14 cellular contexts compared by ENCODE assay signal in the genomic region with DNA sequence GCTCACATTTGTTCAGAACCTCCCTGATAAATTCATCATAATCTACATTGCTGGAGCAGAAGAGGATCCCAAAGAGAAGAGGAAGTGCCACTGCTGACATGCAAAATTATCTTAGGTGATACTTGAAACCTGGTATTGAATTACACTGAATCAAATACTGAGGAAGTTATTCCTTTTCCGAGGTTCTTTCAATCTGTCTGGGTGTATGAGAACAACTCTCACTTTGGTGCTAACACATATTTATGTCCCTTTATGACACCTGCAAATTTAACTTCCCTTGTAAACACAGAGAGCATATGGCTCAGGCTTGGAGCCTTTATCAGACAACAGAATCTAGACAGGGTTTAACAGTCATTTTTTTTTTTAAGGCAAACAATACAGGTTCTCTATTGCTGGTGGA.
DNase-seq lines count a peak whose midpoint lies in the region; ATAC-seq and TF ChIP-seq lines count a peak whose summit lies in the region.
"Had no signal": no experiment of that assay in that cellular context is flagged by ENCODE, and none has a peak within 500 bp of the region (broad histone marks: within the 10 kb centered on the region; RNA-seq: fewer than 3 reads in every experiment).

No MANE protein-coding gene starts in this region.

- H3K27ac Mint-ChIP-seq in WTC11 (peak overlapping the region; percentile 83), progenitor cell of endocrine pancreas (peak overlapping the region; percentile 81)
- H3K27ac Mint-ChIP-seq: activated T-helper 1 cell treated with anti-CD3 and anti-CD28 coated beads, Interleukin-12 subunit alpha, Interleukin-12 subunit beta, Interleukin-2, Interleukin-4 antibody, amounts not matched to agents 30 ng/mL and 10 ng/mL and 1 ng/mL, durations not matched to agents 14 hours and 24 hours and 36 hours; T-cell had no signal

- peaks cover 16% of the 10 kb centered on the region for H3K9me3 Mint-ChIP-seq in WTC11
- H3K9me3 Mint-ChIP-seq in progenitor cell of endocrine pancreas (ENCODE audit: low read depth), result peaks cover 6% of the 10 kb centered on the region
- H3K9me3 Mint-ChIP-seq: T-cell had no signal

- no peak for TF ChIP-seq CTCF in WTC11 (IDR thresholded peaks at IDR 0.05)
- TF ChIP-seq CTCF in progenitor cell of endocrine pancreas (IDR thresholded peaks at IDR 0.05; ENCODE audit: unreplicated experiment), result no peak

- CTCF ChIA-PET in WTC11 (lab: Charles Lee), result no interaction called here

- H3K27me3 Mint-ChIP-seq in WTC11 (ENCODE audit: low read depth) (no peaks in the 10 kb centered on the region; the same call in 1 of the 2 replicates), progenitor cell of endocrine pancreas (no peaks in the 10 kb centered on the region)
- H3K27me3 Mint-ChIP-seq: T-cell had no signal

- peak overlapping the region; percentile 32 for H3K4me3 Mint-ChIP-seq in WTC11
- H3K4me3 Mint-ChIP-seq in progenitor cell of endocrine pancreas (ENCODE audit: low read depth), result no peak overlapping the region
- H3K4me3 Mint-ChIP-seq: activated T-helper 1 cell treated with anti-CD3 and anti-CD28 coated beads, Interleukin-12 subunit alpha, Interleukin-12 subunit beta, Interleukin-2, Interleukin-4 antibody, amounts not matched to agents 30 ng/mL and 10 ng/mL and 1 ng/mL, durations not matched to agents 14 hours and 24 hours and 36 hours had no signal

- H3K4me1 Mint-ChIP-seq in WTC11 (peaks cover 76% of the 10 kb centered on the region), progenitor cell of endocrine pancreas (ENCODE audit: low read depth) (peaks cover 24% of the 10 kb centered on the region)

- ATAC-seq in WTC11, result 0 out of 2 replicates have a peak, but pooled peaks have one; percentile 17
- ATAC-seq: A549 had no signal

- intact Hi-C loops in head of caudate nucleus (cut with DNase I), result no loop called here

- POLR2A ChIA-PET in WTC11 (lab: Charles Lee), result no interaction called here

- DNase-seq in NCI-H1105 treated with DMSO at 0.1 percent for 48 hours (lab: John Stamatoyannopoulos, UW), result peak; percentile 35
- DNase-seq in NCI-H1105 (lab: John Stamatoyannopoulos, UW), result no peak
- peak; percentile 33 for DNase-seq in NCI-H2029 (lab: John Stamatoyannopoulos, UW)
- no peak for DNase-seq in WTC11 (ENCODE audit: low spot score)
- DNase-seq in progenitor cell of endocrine pancreas (ENCODE audit: low spot score, unreplicated experiment), result no peak
- no peak for DNase-seq in head of caudate nucleus
- no peak for DNase-seq in stimulated activated CD4-positive, alpha-beta T cell treated with anti-CD3 and anti-CD28 coated beads, Interleukin-4, amount 100 ng/mL, for 1 hour
- no peak for DNase-seq in activated CD8-positive, alpha-beta memory T cell treated with anti-CD3 and anti-CD28 coated beads, Interleukin-2, amount 50 U/mL, for 4 hours
- DNase-seq: cerebellar nuclear complex; heart right ventricle; stimulated activated CD4-positive, alpha-beta T cell treated with anti-CD3 and anti-CD28 coated beads, Interleukin-2, amount 100 ng/mL, for 24 hours; T-cell had no signal

- H3K36me3 Mint-ChIP-seq in WTC11 (peaks cover 22% of the 10 kb centered on the region), progenitor cell of endocrine pancreas (ENCODE audit: insufficient read depth) (peaks cover 15% of the 10 kb centered on the region)

TF ChIP-seq in WTC11, 78 proteins besides CTCF, POLR2A, EP300 and RAD21:
- TF ChIP-seq, protein P1, sequence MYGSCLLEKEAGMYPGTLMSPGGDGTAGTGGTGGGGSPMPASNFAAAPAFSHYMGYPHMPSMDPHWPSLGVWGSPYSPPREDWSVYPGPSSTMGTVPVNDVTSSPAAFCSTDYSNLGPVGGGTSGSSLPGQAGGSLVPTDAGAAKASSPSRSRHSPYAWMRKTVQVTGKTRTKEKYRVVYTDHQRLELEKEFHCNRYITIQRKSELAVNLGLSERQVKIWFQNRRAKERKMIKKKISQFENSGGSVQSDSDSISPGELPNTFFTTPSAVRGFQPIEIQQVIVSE (CRISPR knock-in tag; IDR thresholded peaks at IDR 0.05; ENCODE audit: borderline replicate concordance), result no peak

Comparison
In these comparisons a context has a peak if more than half of its experiments do, and no peak if none do; other contexts are left out.
1. DNase-seq: peak in NCI-H1105 treated with DMSO at 0.1 percent for 48 hours (single experiment) and NCI-H2029 (single experiment); none in NCI-H1105 (single experiment), WTC11 (single experiment), progenitor cell of endocrine pancreas (single experiment), head of caudate nucleus (0 of 42), stimulated activated CD4-positive, alpha-beta T cell treated with anti-CD3 and anti-CD28 coated beads, Interleukin-4, amount 100 ng/mL, for 1 hour (single experiment) and activated CD8-positive, alpha-beta memory T cell treated with anti-CD3 and anti-CD28 coated beads, Interleukin-2, amount 50 U/mL, for 4 hours (single experiment).